In the genomic region with DNA sequence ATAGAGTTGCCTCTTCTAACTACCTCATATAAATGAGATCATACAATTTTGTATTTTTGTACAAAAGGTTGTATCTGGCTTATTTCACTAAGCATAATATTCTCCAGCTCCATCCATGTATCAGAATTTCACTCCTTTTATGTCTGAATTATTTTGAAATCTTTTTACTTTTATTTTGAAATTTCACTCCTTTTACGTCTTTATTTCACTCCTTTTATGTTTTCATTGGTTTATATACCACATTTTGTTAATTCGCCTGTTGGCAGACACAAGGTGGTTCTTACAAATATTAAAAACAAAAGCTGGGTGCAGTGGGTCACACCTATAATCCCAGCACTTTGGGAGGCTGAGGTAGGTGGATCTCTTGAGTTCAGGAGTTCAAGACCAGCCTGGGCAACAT, we compare ENCODE assay signal across 21 cellular contexts.
"Had no signal": no experiment of that assay in that cellular context is flagged by ENCODE, and none has a peak within 500 bp of the region (broad histone marks: within the 10 kb centered on the region; RNA-seq: fewer than 3 reads in every experiment).

No MANE protein-coding gene starts in this region.

- H3K27ac ChIP-seq: dorsolateral prefrontal cortex, gastrocnemius medialis, heart right ventricle, spleen, suprapubic skin, thyroid gland had no signal

- H3K36me3 Mint-ChIP-seq: naive B cell; stimulated activated memory B cell treated with anti-CD40 and anti-IgM and Interleukin-4, amounts not matched to agents 10 μg/mL and 1 μg/mL and 100 μg/mL, for 72 hours had no signal

- FAIRE-seq: islet of Langerhans, urothelium cell line had no signal

- DNase-seq: cortex of kidney; dorsolateral prefrontal cortex; effector CD8-positive, alpha-beta T cell; gastrocnemius medialis; heart right ventricle; hypothalamus; kidney glomerular epithelial cell; naive B cell; posterior cingulate gyrus; spleen; stimulated activated CD4-positive, alpha-beta T cell treated with anti-CD3 and anti-CD28 coated beads, Interleukin-15, amount 100 ng/mL, for 24 hours; stimulated activated CD4-positive, alpha-beta T cell treated with anti-CD3 and anti-CD28 coated beads, Interleukin-1b, Interleukin-23, amount 100 ng/mL, for 48 hours; stimulated activated CD4-positive, alpha-beta T cell treated with anti-CD3 and anti-CD28 coated beads, Interleukin-4, amount 100 ng/mL, for 24 hours; thyroid gland had no signal

- H3K4me3 ChIP-seq: dorsolateral prefrontal cortex, gastrocnemius medialis, heart right ventricle, spleen, suprapubic skin, thyroid gland had no signal

- ATAC-seq: gastrocnemius medialis; heart right ventricle; sciatic nerve; stimulated activated memory B cell treated with anti-CD40 and anti-IgM and Interleukin-4, amounts not matched to agents 10 μg/mL and 1 μg/mL and 100 μg/mL, for 72 hours had no signal

- H3K9me3 ChIP-seq: gastrocnemius medialis, heart right ventricle, spleen, suprapubic skin, thyroid gland had no signal

- H3K9me3 Mint-ChIP-seq: naive B cell; neural crest cell; stimulated activated memory B cell treated with anti-CD40 and anti-IgM and Interleukin-4, amounts not matched to agents 10 μg/mL and 1 μg/mL and 100 μg/mL, for 72 hours; type B pancreatic cell had no signal

- H3K4me3 Mint-ChIP-seq: stimulated activated memory B cell treated with anti-CD40 and anti-IgM and Interleukin-4, amounts not matched to agents 10 μg/mL and 1 μg/mL and 100 μg/mL, for 72 hours; type B pancreatic cell had no signal

- H3K27ac Mint-ChIP-seq: stimulated activated memory B cell treated with anti-CD40 and anti-IgM and Interleukin-4, amounts not matched to agents 10 μg/mL and 1 μg/mL and 100 μg/mL, for 72 hours; type B pancreatic cell had no signal

- H3K27me3 Mint-ChIP-seq: naive B cell; stimulated activated memory B cell treated with anti-CD40 and anti-IgM and Interleukin-4, amounts not matched to agents 10 μg/mL and 1 μg/mL and 100 μg/mL, for 72 hours; type B pancreatic cell had no signal

- H3K36me3 ChIP-seq: gastrocnemius medialis, heart right ventricle, spleen, suprapubic skin, thyroid gland had no signal

- H3K27me3 ChIP-seq: dorsolateral prefrontal cortex, heart right ventricle, suprapubic skin, thyroid gland had no signal

- H3K4me1 ChIP-seq: thyroid gland had no signal
